In the genomic region with DNA sequence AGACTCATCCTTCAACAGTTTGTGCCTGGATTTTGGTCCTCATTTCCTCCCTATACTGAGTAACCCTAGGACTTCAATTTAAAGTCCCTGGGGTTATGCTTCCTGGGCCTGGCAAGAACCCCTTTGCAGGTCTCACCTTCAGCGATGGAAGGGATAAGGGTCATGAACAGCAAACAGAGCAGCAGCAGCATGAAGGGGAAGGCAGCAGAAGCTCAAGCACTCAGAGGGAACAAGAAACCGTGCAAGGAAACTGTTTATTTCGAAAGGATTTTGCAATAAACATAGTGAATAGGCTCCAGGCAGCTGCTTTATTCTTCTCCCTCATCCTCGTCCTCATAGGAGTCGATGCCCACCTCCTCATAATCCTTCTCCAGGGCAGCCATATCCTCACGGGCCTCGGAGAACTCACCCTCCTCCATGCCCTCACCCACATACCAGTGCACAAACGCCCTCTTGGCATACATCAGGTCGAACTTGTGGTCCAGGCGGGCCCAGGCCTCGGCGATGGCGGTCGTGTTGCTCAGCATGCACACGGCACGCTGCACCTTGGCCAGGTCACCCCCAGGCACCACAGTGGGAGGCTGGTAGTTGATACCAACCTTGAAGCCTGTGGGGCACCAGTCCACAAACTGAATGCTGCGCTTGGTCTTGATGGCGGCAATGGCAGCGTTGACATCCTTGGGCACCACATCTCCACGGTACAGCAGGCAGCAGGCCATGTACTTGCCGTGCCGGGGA, we compare ENCODE assay signal across 9 cellular contexts. TPM values are rescaled to one million over a fixed set of nuclear protein-coding genes. Genes with fewer than 3 reads are reported as not detected.
DNase-seq lines count a peak whose midpoint lies in the region; ATAC-seq and TF ChIP-seq lines count a peak whose summit lies in the region.
"Had no signal": no experiment of that assay in that cellular context is flagged by ENCODE, and none has a peak within 500 bp of the region (broad histone marks: within the 10 kb centered on the region; RNA-seq: fewer than 3 reads in every experiment).

No MANE protein-coding gene starts in this region.

- H3K9me3 ChIP-seq in left lung (no peaks in the 10 kb centered on the region), thoracic aorta (no peaks in the 10 kb centered on the region)

- peaks cover 66% of the 10 kb centered on the region for H3K36me3 Mint-ChIP-seq in activated CD4-positive, alpha-beta T cell treated with anti-CD3 and anti-CD28 coated beads, Interleukin-2, amount 10 ng/mL, durations not matched to agents 7 days and 5 days (ENCODE audit: low read depth)
- peaks cover 64% of the 10 kb centered on the region for H3K36me3 Mint-ChIP-seq in activated CD8-positive, alpha-beta T cell treated with anti-CD3 and anti-CD28 coated beads for 36 hours (ENCODE audit: low read depth)

- TF ChIP-seq CTCF in activated CD8-positive, alpha-beta T cell treated with anti-CD3 and anti-CD28 coated beads for 36 hours (IDR thresholded peaks at IDR 0.05): no peak
- TF ChIP-seq CTCF in left lung (IDR thresholded peaks at IDR 0.05): no peak
- no peak for TF ChIP-seq CTCF in thoracic aorta (IDR thresholded peaks at IDR 0.05)
- no peak for TF ChIP-seq CTCF in omental fat pad (IDR thresholded peaks at IDR 0.05)

- DNase-seq in activated CD4-positive, alpha-beta T cell treated with anti-CD3 and anti-CD28 coated beads, Interleukin-2, amount 10 ng/mL, durations not matched to agents 7 days and 5 days: no peak
- no peak for DNase-seq in activated CD4-positive, alpha-beta T cell treated with anti-CD3 and anti-CD28 coated beads, Interleukin-2, amount 50 U/mL, for 4 hours
- no peak for DNase-seq in activated CD8-positive, alpha-beta T cell treated with anti-CD3 and anti-CD28 coated beads for 36 hours
- no peak for DNase-seq in left lung
- no peak for DNase-seq in thoracic aorta (ENCODE audit: low spot score)
- no peak for DNase-seq in omental fat pad (ENCODE audit: low spot score)
- DNase-seq in NCI-H69 (lab: John Stamatoyannopoulos, UW): no peak
- no peak for DNase-seq in EL

- POLR2A ChIA-PET in activated CD4-positive, alpha-beta T cell treated with anti-CD3 and anti-CD28 coated beads, Interleukin-2, amount 10 ng/mL, durations not matched to agents 7 days and 5 days (lab: Charles Lee): interaction anchor here (1.0 kb wide), 1 partner anchor 21 kb away, joined by 3 read pairs; a partner anchor contains a TSS
- POLR2A ChIA-PET in activated CD8-positive, alpha-beta T cell treated with anti-CD3 and anti-CD28 coated beads for 36 hours (lab: Charles Lee): interaction anchor here (1.2 to 19.2 kb wide), 6 partner anchors 12 to 77 kb away, joined by 4 to 239 read pairs (median 7); a partner anchor contains a TSS

- no peaks in the 10 kb centered on the region for H3K9me3 Mint-ChIP-seq in activated CD4-positive, alpha-beta T cell treated with anti-CD3 and anti-CD28 coated beads, Interleukin-2, amount 10 ng/mL, durations not matched to agents 7 days and 5 days
- H3K9me3 Mint-ChIP-seq in activated CD8-positive, alpha-beta T cell treated with anti-CD3 and anti-CD28 coated beads for 36 hours: no peaks in the 10 kb centered on the region

- intact Hi-C loops in activated CD8-positive, alpha-beta T cell treated with anti-CD3 and anti-CD28 coated beads for 36 hours (cut with micrococcal nuclease): no loop called here
- intact Hi-C loops in left lung (cut with DNase I): no loop called here

- CTCF ChIA-PET in activated CD4-positive, alpha-beta T cell treated with anti-CD3 and anti-CD28 coated beads, Interleukin-2, amount 10 ng/mL, durations not matched to agents 7 days and 5 days (lab: Charles Lee): interaction anchor here (1.2 to 9.7 kb wide), 4 partner anchors 28 to 48 kb away, joined by 3 to 99 read pairs (median 38); a partner anchor contains a TSS
- CTCF ChIA-PET in activated CD8-positive, alpha-beta T cell treated with anti-CD3 and anti-CD28 coated beads for 36 hours (lab: Charles Lee): interaction anchor here (0.8 to 10.1 kb wide), 10 partner anchors 11 to 192 kb away, joined by 3 to 132 read pairs (median 4); a partner anchor contains a TSS

- H3K27ac Mint-ChIP-seq in activated CD4-positive, alpha-beta T cell treated with anti-CD3 and anti-CD28 coated beads, Interleukin-2, amount 10 ng/mL, durations not matched to agents 7 days and 5 days: peak overlapping the region; percentile 91
- peak overlapping the region; percentile 91 for H3K27ac Mint-ChIP-seq in activated CD8-positive, alpha-beta T cell treated with anti-CD3 and anti-CD28 coated beads for 36 hours

- peak overlapping the region; percentile 92 to 97 for H3K27ac ChIP-seq in left lung
- H3K27ac ChIP-seq in thoracic aorta: peak overlapping the region; percentile 88 to 95

- peaks cover 75% of the 10 kb centered on the region for H3K4me1 Mint-ChIP-seq in activated CD4-positive, alpha-beta T cell treated with anti-CD3 and anti-CD28 coated beads, Interleukin-2, amount 10 ng/mL, durations not matched to agents 7 days and 5 days
- peaks cover 66% of the 10 kb centered on the region for H3K4me1 Mint-ChIP-seq in activated CD8-positive, alpha-beta T cell treated with anti-CD3 and anti-CD28 coated beads for 36 hours (ENCODE audit: low read depth)

- no peaks in the 10 kb centered on the region for H3K27me3 Mint-ChIP-seq in activated CD4-positive, alpha-beta T cell treated with anti-CD3 and anti-CD28 coated beads, Interleukin-2, amount 10 ng/mL, durations not matched to agents 7 days and 5 days
- H3K27me3 Mint-ChIP-seq in activated CD8-positive, alpha-beta T cell treated with anti-CD3 and anti-CD28 coated beads for 36 hours: no peaks in the 10 kb centered on the region

- peaks cover 29 to 83% of the 10 kb centered on the region in 2 donors for H3K4me1 ChIP-seq in left lung
- H3K4me1 ChIP-seq in thoracic aorta (ENCODE audit: control insufficient read depth in 1 of 2, low read depth in 2 of 2): peaks cover 43 to 83% of the 10 kb centered on the region in 2 donors

- peak overlapping the region; percentile 99 for H3K4me3 Mint-ChIP-seq in activated CD4-positive, alpha-beta T cell treated with anti-CD3 and anti-CD28 coated beads, Interleukin-2, amount 10 ng/mL, durations not matched to agents 7 days and 5 days
- H3K4me3 Mint-ChIP-seq in activated CD8-positive, alpha-beta T cell treated with anti-CD3 and anti-CD28 coated beads for 36 hours: peak overlapping the region; percentile 68

- H3K36me3 ChIP-seq in left lung: peaks cover 0 to 36% of the 10 kb centered on the region in 2 donors
- H3K36me3 ChIP-seq in thoracic aorta: peaks cover 7% of the 10 kb centered on the region

- no peak for ATAC-seq in activated CD8-positive, alpha-beta T cell treated with anti-CD3 and anti-CD28 coated beads for 36 hours
- no peak for ATAC-seq in left lung
- ATAC-seq in thoracic aorta (ENCODE audit: insufficient number of reproducible peaks, low FRiP score, low read depth): no peak
- no peak for ATAC-seq in omental fat pad (ENCODE audit: low FRiP score)

- H3K4me3 ChIP-seq in left lung: peak overlapping the region in 1 of 2 donors; percentile 36
- H3K4me3 ChIP-seq in thoracic aorta: peak overlapping the region; percentile 59

- H3K27me3 ChIP-seq in left lung: peaks cover 0 to 7% of the 10 kb centered on the region in 2 donors
- no peaks in the 10 kb centered on the region for H3K27me3 ChIP-seq in thoracic aorta (replicated peaks; ENCODE audit: insufficient read depth)

RNA-seq across cellular contexts. Expression of a gene that starts 2.8 kb away (rescaled TPM):
- not detected for total RNA-seq in activated CD4-positive, alpha-beta T cell treated with anti-CD3 and anti-CD28 coated beads, Interleukin-2, amount 10 ng/mL, durations not matched to agents 7 days and 5 days
- total RNA-seq in activated CD8-positive, alpha-beta T cell treated with anti-CD3 and anti-CD28 coated beads for 36 hours: not detected
- total RNA-seq in left lung: 1 to 10 TPM in 1 of 2 donors, not detected in 1; 3.0 TPM
- not detected for total RNA-seq in thoracic aorta
- total RNA-seq in omental fat pad: not detected
- total RNA-seq: M059J had no signal

RNA-seq across cellular contexts. Expression of a gene that starts 3.5 kb away (rescaled TPM):
- total RNA-seq in activated CD4-positive, alpha-beta T cell treated with anti-CD3 and anti-CD28 coated beads, Interleukin-2, amount 10 ng/mL, durations not matched to agents 7 days and 5 days: 100 to 1,000 TPM; 261 to 339 TPM
- total RNA-seq in activated CD8-positive, alpha-beta T cell treated with anti-CD3 and anti-CD28 coated beads for 36 hours: 100 to 1,000 TPM; 226 TPM
- total RNA-seq in left lung: 10 to 100 TPM; 65.0 to 84.0 TPM
- 10 to 100 TPM; 20.4 to 84.6 TPM for total RNA-seq in thoracic aorta
- total RNA-seq in omental fat pad: 10 to 100 TPM; 26.9 to 74.0 (median 50.3) TPM

RNA-seq across cellular contexts. Expression of a gene that starts 4.9 kb away (rescaled TPM):
- 10 to 100 TPM; 33.0 to 33.5 TPM for total RNA-seq in activated CD4-positive, alpha-beta T cell treated with anti-CD3 and anti-CD28 coated beads, Interleukin-2, amount 10 ng/mL, durations not matched to agents 7 days and 5 days
- total RNA-seq in activated CD8-positive, alpha-beta T cell treated with anti-CD3 and anti-CD28 coated beads for 36 hours: 10 to 100 TPM; 34.4 to 35.4 TPM
- total RNA-seq in left lung (10 to 100 TPM; 23.9 to 26.3 TPM), thoracic aorta (10 to 100 TPM; 10.7 to 11.7 TPM), omental fat pad (10 to 100 TPM in 3 of 4 donors, 1 to 10 TPM in 1; 9.8 to 18.9 (median 12.5) TPM)

RNA-seq across cellular contexts. Expression of a gene that starts 5.0 kb away (rescaled TPM):
- total RNA-seq in activated CD4-positive, alpha-beta T cell treated with anti-CD3 and anti-CD28 coated beads, Interleukin-2, amount 10 ng/mL, durations not matched to agents 7 days and 5 days: 1 to 10 TPM; 3.3 to 3.4 TPM
- 1 to 10 TPM; 1.2 to 2.8 TPM for total RNA-seq in activated CD8-positive, alpha-beta T cell treated with anti-CD3 and anti-CD28 coated beads for 36 hours
- total RNA-seq in left lung (10 to 100 TPM in 1 of 2 donors, 1 to 10 TPM in 1; 9.9 to 11.9 TPM), thoracic aorta (10 to 100 TPM in 1 of 2 donors, 1 to 10 TPM in 1; 9.1 to 13.7 TPM), omental fat pad (10 to 100 TPM in 3 of 4 donors, 1 to 10 TPM in 1; 9.0 to 21.9 (median 12.3) TPM)

RNA-seq across cellular contexts. Expression of a gene that starts 20.6 kb away (rescaled TPM):
- 100 to 1,000 TPM in 1 of 2 experiments, 10 to 100 TPM in 1; 92.0 to 100 TPM for total RNA-seq in activated CD4-positive, alpha-beta T cell treated with anti-CD3 and anti-CD28 coated beads, Interleukin-2, amount 10 ng/mL, durations not matched to agents 7 days and 5 days
- total RNA-seq in activated CD8-positive, alpha-beta T cell treated with anti-CD3 and anti-CD28 coated beads for 36 hours: 100 to 1,000 TPM; 216 to 217 TPM
- 10 to 100 TPM; 34.5 to 36.5 TPM for total RNA-seq in left lung
- 10 to 100 TPM; 69.7 to 72.6 TPM for total RNA-seq in thoracic aorta
- total RNA-seq in omental fat pad: 10 to 100 TPM; 13.5 to 77.4 (median 22.7) TPM
